Comparison of ENCODE assay signal across 14 cellular contexts in genomic region chr5:67065237-67065636, GRCh38.
DNase-seq lines count a peak whose midpoint lies in the region; TF ChIP-seq lines count a peak whose summit lies in the region.
"Had no signal": no experiment of that assay in that cellular context is flagged by ENCODE, and none has a peak within 500 bp of the region (broad histone marks: within the 10 kb centered on the region; RNA-seq: fewer than 3 reads in every experiment).

No MANE protein-coding gene starts in this region.

- no peaks in the 10 kb centered on the region for H3K9me2 ChIP-seq in OCI-LY7 (ENCODE audit: insufficient read depth, low read length)

- no peaks in the 10 kb centered on the region for H4K20me1 ChIP-seq in OCI-LY7 (ENCODE audit: insufficient read depth, low read length)

- H3K79me2 ChIP-seq in OCI-LY7 (ENCODE audit: insufficient read depth, low read depth, low read length), result no peaks in the 10 kb centered on the region

- no peak overlapping the region for H3K4me3 Mint-ChIP-seq in glutamatergic neuron (ENCODE audit: unreplicated experiment)

- POLR2A ChIA-PET in OCI-LY7 (lab: Charles Lee), result no interaction called here

- TF ChIP-seq EP300 in suprapubic skin (IDR thresholded peaks at IDR 0.05), result no peak

- no peaks in the 10 kb centered on the region for H3K36me3 Mint-ChIP-seq in glutamatergic neuron (ENCODE audit: unreplicated experiment)

- H3K27ac Mint-ChIP-seq in glutamatergic neuron (ENCODE audit: unreplicated experiment), result peak overlapping the region; percentile 49

- no peak overlapping the region for H2AFZ ChIP-seq in OCI-LY7 (ENCODE audit: low read length)

- intact Hi-C loops in OCI-LY7 (cut with micrococcal nuclease; ENCODE audit: unreplicated experiment), result no loop called here

- H3K36me3 ChIP-seq in suprapubic skin, result no peaks in the 10 kb centered on the region
- H3K36me3 ChIP-seq in OCI-LY7 (ENCODE audit: insufficient read depth, low read length), result no peaks in the 10 kb centered on the region
- H3K36me3 ChIP-seq: gastrocnemius medialis, transverse colon had no signal

- DNase-seq in DMS 273 (lab: John Stamatoyannopoulos, UW; ENCODE audit: unreplicated experiment) (peak; percentile 18), DMS 273 treated with DMSO at 0.1 percent for 48 hours (lab: John Stamatoyannopoulos, UW) (no peak), GM12865 (ENCODE audit: low read depth) (peak; percentile 50), NCI-H526 (lab: John Stamatoyannopoulos, UW) (peak; percentile 57 to 64), glutamatergic neuron (no peak), suprapubic skin (ENCODE audit: low spot score in 2 of 2) (no peak), OCI-LY7 (ENCODE audit: low spot score) (no peak), AG08395 (ENCODE audit: low spot score) (no peak)
- DNase-seq: activated gamma-delta T cell, cortex of kidney, gastrocnemius medialis, T-helper 9 cell, transverse colon had no signal

- H3K27ac ChIP-seq in suprapubic skin, result no peak overlapping the region
- H3K27ac ChIP-seq in OCI-LY7 (ENCODE audit: low read depth, low read length, poor library complexity, severe bottlenecking), result no peak overlapping the region
- H3K27ac ChIP-seq: 22Rv1, transverse colon had no signal

- H3K9me3 ChIP-seq in suprapubic skin, result no peaks in the 10 kb centered on the region
- no peaks in the 10 kb centered on the region for H3K9me3 ChIP-seq in OCI-LY7 (ENCODE audit: low read length)
- H3K9me3 ChIP-seq: gastrocnemius medialis, transverse colon had no signal

- no peaks in the 10 kb centered on the region for H3K9me3 Mint-ChIP-seq in glutamatergic neuron (ENCODE audit: unreplicated experiment)

- no peak overlapping the region for H3K4me3 ChIP-seq in GM12865 (ENCODE audit: low read depth, low read length)
- H3K4me3 ChIP-seq in suprapubic skin, result no peak overlapping the region
- no peak overlapping the region for H3K4me3 ChIP-seq in OCI-LY7 (ENCODE audit: low read depth, low read length, poor library complexity, severe bottlenecking)
- H3K4me3 ChIP-seq: gastrocnemius medialis, transverse colon had no signal

- no peaks in the 10 kb centered on the region for H3K27me3 ChIP-seq in suprapubic skin
- H3K27me3 ChIP-seq: gastrocnemius medialis, transverse colon had no signal

- no TSS peak for BruUV-seq in OCI-LY7 (replicated peaks; lab: Mats Ljungman, UMichigan)

- peaks cover 2% of the 10 kb centered on the region for H3K27me3 Mint-ChIP-seq in glutamatergic neuron (ENCODE audit: unreplicated experiment)

- 76% methylated on average over 4 of the region's 4 CpGs for WGBS in suprapubic skin

- TF ChIP-seq POLR2A in suprapubic skin (IDR thresholded peaks at IDR 0.05), result no peak

- CTCF ChIA-PET in OCI-LY7 (lab: Charles Lee; ENCODE audit: unreplicated experiment), result no interaction called here

- peaks cover 10% of the 10 kb centered on the region for H3K4me1 ChIP-seq in suprapubic skin
- H3K4me1 ChIP-seq in OCI-LY7 (ENCODE audit: insufficient read depth, low read length, poor library complexity, severe bottlenecking), result no peaks in the 10 kb centered on the region
- H3K4me1 ChIP-seq: transverse colon had no signal

- no peak for TF ChIP-seq CTCF in GM12865 (IDR thresholded peaks at IDR 0.05; ENCODE audit: insufficient read depth, low read depth, low read length, missing control alignments)
- TF ChIP-seq CTCF in glutamatergic neuron (IDR thresholded peaks at IDR 0.05; ENCODE audit: partially characterized antibody, unreplicated experiment), result no peak
- TF ChIP-seq CTCF in suprapubic skin (IDR thresholded peaks at IDR 0.05), result no peak
- TF ChIP-seq CTCF in OCI-LY7 (conservative IDR thresholded peaks at IDR 0.05; ENCODE audit: low read length), result no peak

- no peak overlapping the region for H3K4me2 ChIP-seq in OCI-LY7 (ENCODE audit: low read length)

- peaks cover 7% of the 10 kb centered on the region for H3K4me1 Mint-ChIP-seq in glutamatergic neuron (ENCODE audit: low read depth, unreplicated experiment)

Comparison
In these comparisons a context has a peak if more than half of its experiments do, and no peak if none do; other contexts are left out.
1. DNase-seq: peak in DMS 273 (single experiment), GM12865 (single experiment) and NCI-H526 (2 of 2); none in DMS 273 treated with DMSO at 0.1 percent for 48 hours (single experiment), glutamatergic neuron (single experiment), suprapubic skin (0 of 2), OCI-LY7 (single experiment) and AG08395 (single experiment).